In genomic region chr3:142768338-142768737, GRCh38 we compare ENCODE assay signal across 35 cellular contexts.
"Had no signal": no experiment of that assay in that cellular context is flagged by ENCODE, and none has a peak within 500 bp of the region (broad histone marks: within the 10 kb centered on the region; RNA-seq: fewer than 3 reads in every experiment).

No MANE protein-coding gene starts in this region.

- H3K4me3 ChIP-seq: MG63 had no signal

- H3K27me3 ChIP-seq: MG63 had no signal

- H3K36me3 ChIP-seq: MG63 had no signal

- DNase-seq: Karpas-422, Kasumi-1, MG63, MM.1S, MV-4-11, NCI-H1048, NCI-H1092, NCI-H1092 treated with DMSO at 0.1 percent for 48 hours, NCI-H1105, NCI-H1105 treated with DMSO at 0.1 percent for 48 hours, NCI-H1417, NCI-H1417 treated with DMSO at 0.1 percent for 48 hours, NCI-H1436, NCI-H1436 treated with DMSO at 0.1 percent for 48 hours, NCI-H146, NCI-H1694, NCI-H1694 treated with DMSO at 0.1 percent for 48 hours, NCI-H187, NCI-H187 treated with DMSO at 0.1 percent for 48 hours, NCI-H1930, NCI-H2029, NCI-H2029 treated with DMSO at 0.1 percent for 48 hours, NCI-H2081, NCI-H2081 treated with DMSO at 0.1 percent for 48 hours, NCI-H2107, NCI-H2171, NCI-H2171 treated with DMSO at 0.1 percent for 48 hours, NCI-H2227 treated with DMSO at 0.1 percent for 48 hours, NCI-H345, NCI-H446, NCI-H446 treated with DMSO at 0.1 percent for 48 hours, NCI-H510A, NCI-H510A treated with DMSO at 0.1 percent for 48 hours, NCI-H524, NCI-H524 treated with DMSO at 0.1 percent for 48 hours had no signal
